ENCODE assay signal across 32 cellular contexts in the genomic region with DNA sequence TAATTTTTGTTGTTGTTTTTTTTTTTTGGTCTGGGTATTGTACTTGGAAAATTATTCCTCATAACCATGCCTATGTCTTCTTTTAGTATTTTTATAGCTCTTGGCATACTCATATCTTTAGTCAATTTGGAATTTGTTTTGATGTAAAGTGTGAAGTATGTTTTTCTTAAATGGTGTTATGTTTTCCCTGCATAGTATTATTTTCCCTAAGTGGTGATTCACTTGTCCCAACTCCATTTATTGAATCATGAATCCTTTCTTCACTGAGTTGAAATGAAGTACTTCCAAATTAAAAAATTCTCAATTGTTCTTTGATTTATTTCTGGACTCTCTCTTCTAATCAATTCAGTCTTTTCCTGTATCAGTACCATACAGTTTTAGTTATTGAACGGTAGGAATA. TPM values are rescaled to one million over a fixed set of nuclear protein-coding genes. Genes with fewer than 3 reads are reported as not detected.
"Had no signal": no experiment of that assay in that cellular context is flagged by ENCODE, and none has a peak within 500 bp of the region (broad histone marks: within the 10 kb centered on the region; RNA-seq: fewer than 3 reads in every experiment).

No MANE protein-coding gene starts in this region.

- H3K4me3 Mint-ChIP-seq: activated naive CD4-positive, alpha-beta T cell treated with anti-CD3 and anti-CD28 coated beads for 36 hours; activated naive CD8-positive, alpha-beta T cell treated with anti-CD3 and anti-CD28 coated beads, Interleukin-2, amount 10 ng/mL, durations not matched to agents 7 days and 5 days; activated T-helper 1 cell treated with anti-CD3 and anti-CD28 coated beads, Interleukin-12 subunit alpha, Interleukin-12 subunit beta, Interleukin-2, Interleukin-4 antibody, amounts not matched to agents 30 ng/mL and 10 ng/mL and 1 ng/mL, durations not matched to agents 14 hours and 24 hours and 36 hours; effector memory CD8-positive, alpha-beta T cell; natural killer cell treated with Interleukin-12 subunit alpha and Interleukin-12 subunit beta and Interleukin-15 and Interleukin-18, amount 100 ng/mL, for 72 hours; stimulated activated memory B cell treated with anti-CD40 and anti-IgM and Interleukin-4, amounts not matched to agents 10 μg/mL and 1 μg/mL and 100 μg/mL, for 72 hours; T-helper 1 cell treated with Interleukin-12 subunit alpha and Interleukin-12 subunit beta and Interleukin-4 antibody, amounts not matched to agents 30 μg/mL and 1 μg/mL, for 36 hours had no signal

- H3K27me3 ChIP-seq: left lung, right lobe of liver, stomach, suprapubic skin, tibial nerve had no signal

- H3K27ac ChIP-seq: right lobe of liver, suprapubic skin, tibial nerve, VCaP had no signal

- H3K4me1 ChIP-seq: right lobe of liver, suprapubic skin had no signal

- FAIRE-seq: colon, islet of Langerhans, TTC549 had no signal

- H3K9me3 ChIP-seq: right lobe of liver, suprapubic skin had no signal

- H3K27me3 Mint-ChIP-seq: activated naive CD8-positive, alpha-beta T cell treated with anti-CD3 and anti-CD28 coated beads, Interleukin-2, amount 10 ng/mL, durations not matched to agents 7 days and 5 days; effector memory CD8-positive, alpha-beta T cell; natural killer cell treated with Interleukin-12 subunit alpha and Interleukin-12 subunit beta and Interleukin-15 and Interleukin-18, amount 100 ng/mL, for 72 hours; stimulated activated memory B cell treated with anti-CD40 and anti-IgM and Interleukin-4, amounts not matched to agents 10 μg/mL and 1 μg/mL and 100 μg/mL, for 72 hours had no signal

- H3K4me3 ChIP-seq: left lung, lung, mucosa of descending colon, right lobe of liver, skin epidermis, stomach, suprapubic skin, tibial nerve had no signal

- ATAC-seq: effector memory CD8-positive, alpha-beta T cell; mucosa of descending colon; natural killer cell treated with Interleukin-12 subunit alpha and Interleukin-12 subunit beta and Interleukin-15 and Interleukin-18, amount 100 ng/mL, for 72 hours; stimulated activated memory B cell treated with anti-CD40 and anti-IgM and Interleukin-4, amounts not matched to agents 10 μg/mL and 1 μg/mL and 100 μg/mL, for 72 hours had no signal

- DNase-seq: activated CD4-positive, alpha-beta T cell treated with anti-CD3 and anti-CD28 coated beads for 4 hours; activated CD4-positive, alpha-beta T cell treated with anti-CD3 and anti-CD28 coated beads, Interleukin-2, amount 50 U/mL, for 4 hours; activated effector memory CD4-positive, alpha-beta T cell treated with anti-CD3 and anti-CD28 coated beads, Interleukin-2, amount 50 U/mL, for 16 hours; activated naive CD4-positive, alpha-beta T cell treated with anti-CD3 and anti-CD28 coated beads for 36 hours; activated naive CD8-positive, alpha-beta T cell treated with anti-CD3 and anti-CD28 coated beads, Interleukin-2, amount 10 ng/mL, durations not matched to agents 7 days and 5 days; activated T-cell treated with anti-CD3 and anti-CD28 coated beads for 4 hours; amniotic stem cell; central memory CD4-positive, alpha-beta T cell; effector memory CD8-positive, alpha-beta T cell; foreskin melanocyte; left lung; mucosa of descending colon; right lobe of liver; stimulated activated CD4-positive, alpha-beta T cell treated with anti-CD3 and anti-CD28 coated beads, Interleukin-1b, Interleukin-23, amount 100 ng/mL, for 48 hours; stimulated activated CD4-positive, alpha-beta T cell treated with anti-CD3 and anti-CD28 coated beads, Interleukin-4, amount 100 ng/mL, for 4 hours; stimulated activated CD8-positive, alpha-beta memory T cell treated with anti-CD3 and anti-CD28 coated beads, Interleukin-4, amount 100 ng/mL, for 48 hours; stomach; SW 1271; T-helper 9 cell had no signal

- H3K27ac Mint-ChIP-seq: activated naive CD4-positive, alpha-beta T cell treated with anti-CD3 and anti-CD28 coated beads for 36 hours; activated naive CD8-positive, alpha-beta T cell treated with anti-CD3 and anti-CD28 coated beads, Interleukin-2, amount 10 ng/mL, durations not matched to agents 7 days and 5 days; activated T-helper 1 cell treated with anti-CD3 and anti-CD28 coated beads, Interleukin-12 subunit alpha, Interleukin-12 subunit beta, Interleukin-2, Interleukin-4 antibody, amounts not matched to agents 30 ng/mL and 10 ng/mL and 1 ng/mL, durations not matched to agents 14 hours and 24 hours and 36 hours; effector memory CD8-positive, alpha-beta T cell; natural killer cell treated with Interleukin-12 subunit alpha and Interleukin-12 subunit beta and Interleukin-15 and Interleukin-18, amount 100 ng/mL, for 72 hours; stimulated activated memory B cell treated with anti-CD40 and anti-IgM and Interleukin-4, amounts not matched to agents 10 μg/mL and 1 μg/mL and 100 μg/mL, for 72 hours; T-helper 1 cell treated with Interleukin-12 subunit alpha and Interleukin-12 subunit beta and Interleukin-4 antibody, amounts not matched to agents 30 μg/mL and 1 μg/mL, for 36 hours had no signal

RNA-seq across cellular contexts. Expression of gene ANKDD1B, which starts 53.0 kb away (rescaled TPM):
- total RNA-seq: activated naive CD4-positive, alpha-beta T cell treated with anti-CD3 and anti-CD28 coated beads for 36 hours; myocyte had no signal
